In the genomic region with DNA sequence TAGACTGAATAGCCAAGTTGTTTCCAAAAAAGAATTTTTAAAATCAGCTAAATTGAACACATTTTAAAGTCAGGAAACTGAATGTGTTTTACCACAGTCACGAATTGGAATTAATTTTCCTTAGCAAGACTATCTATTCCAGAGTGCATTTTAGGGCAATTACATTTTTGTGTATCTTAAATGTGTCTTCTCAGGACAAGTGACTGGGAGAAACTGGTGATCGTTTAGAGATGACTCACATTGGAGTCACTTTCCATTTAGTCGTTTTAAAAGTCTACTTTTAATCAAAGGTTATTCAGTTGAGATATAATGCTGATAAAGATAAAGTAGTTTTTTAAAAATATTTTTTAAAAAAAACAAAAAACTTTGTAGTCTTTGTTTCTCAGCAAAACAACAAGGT, we compare ENCODE assay signal across 1 cellular context.
TF ChIP-seq lines count a peak whose summit lies in the region.

No MANE protein-coding gene starts in this region.

TF ChIP-seq in A549, 52 proteins besides CTCF, POLR2A, EP300 and RAD21 (continued from another document):
- TF ChIP-seq ELK1 (IDR thresholded peaks at IDR 0.05; ENCODE audit: low read depth, low read length) (no peak), CBX8 (IDR thresholded peaks at IDR 0.05) (no peak), HES2 (IDR thresholded peaks at IDR 0.05) (no peak), CEBPB (IDR thresholded peaks at IDR 0.05) (no peak), TP53 (CRISPR knock-in tag; IDR thresholded peaks at IDR 0.05) (no peak), EHF (CRISPR knock-in tag; IDR thresholded peaks at IDR 0.05) (no peak)
